ENCODE assay signal across 19 cellular contexts in the genomic region with DNA sequence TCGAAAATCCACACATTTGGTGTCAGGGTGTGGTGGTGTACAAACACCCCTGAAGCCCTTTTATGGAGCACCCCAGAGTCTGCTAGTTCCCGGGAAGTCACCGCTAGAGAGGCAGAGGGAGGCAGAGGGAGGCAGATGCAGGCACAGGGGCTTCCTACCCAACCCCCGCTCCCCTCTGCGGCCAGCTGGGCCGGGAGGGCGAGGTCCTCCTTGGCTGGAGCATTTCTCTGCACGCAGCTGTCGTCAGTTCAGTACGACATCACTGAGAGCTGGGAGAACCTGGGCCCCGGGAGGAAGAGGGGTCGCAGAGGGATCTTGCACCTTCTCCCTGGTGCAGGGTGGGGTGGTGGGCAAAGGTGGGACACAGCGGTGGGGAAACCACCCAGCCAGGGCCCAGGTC.
"Had no signal": no experiment of that assay in that cellular context is flagged by ENCODE, and none has a peak within 500 bp of the region (broad histone marks: within the 10 kb centered on the region; RNA-seq: fewer than 3 reads in every experiment).

No MANE protein-coding gene starts in this region.

- H3K9me3 ChIP-seq: gastroesophageal sphincter, lower lobe of right lung, prostate gland, right atrium auricular region, stomach, upper lobe of left lung had no signal

- H3K4me3 ChIP-seq: gastroesophageal sphincter, lower lobe of right lung, prostate gland, right atrium auricular region, skin epidermis, stomach, upper lobe of left lung had no signal

- DNase-seq: activated CD4-positive, alpha-beta T cell treated with anti-CD3 and anti-CD28 coated beads for 36 hours; activated CD8-positive, alpha-beta T cell treated with anti-CD3 and anti-CD28 coated beads for 36 hours; activated naive CD4-positive, alpha-beta T cell treated with Interleukin-2 at 50 U/mL for 16 hours; activated T-cell treated with anti-CD3 and anti-CD28 coated beads, Interleukin-2, amount 50 U/mL, for 1 hour; cortex of kidney; hippocampal formation; left colon; lower lobe of right lung; stimulated activated CD4-positive, alpha-beta T cell treated with anti-CD3 and anti-CD28 coated beads, Interleukin-15, amount 100 ng/mL, for 24 hours; stimulated activated CD4-positive, alpha-beta T cell treated with anti-CD3 and anti-CD28 coated beads, Interleukin-2, amount 100 ng/mL, for 48 hours; stomach; upper lobe of left lung had no signal

- H3K9me3 Mint-ChIP-seq: activated CD8-positive, alpha-beta T cell treated with anti-CD3 and anti-CD28 coated beads for 36 hours; activated T-helper 17 cell treated with anti-CD3 and anti-CD28 coated beads, Interleukin-2, amount 50 U/mL, for 72 hours; stimulated activated effector memory CD8-positive, alpha-beta T cell treated with anti-CD3 and anti-CD28 coated beads, Interleukin-12 subunit alpha, Interleukin-12 subunit beta, amount 100 ng/mL, for 72 hours had no signal

- H3K36me3 Mint-ChIP-seq: stimulated activated effector memory CD8-positive, alpha-beta T cell treated with anti-CD3 and anti-CD28 coated beads, Interleukin-12 subunit alpha, Interleukin-12 subunit beta, amount 100 ng/mL, for 72 hours had no signal

- H3K27ac ChIP-seq: gastroesophageal sphincter, lower lobe of right lung, prostate gland, right atrium auricular region, skin epidermis, stomach, upper lobe of left lung had no signal

- H3K4me1 ChIP-seq: prostate gland had no signal

- H3K27ac Mint-ChIP-seq: activated CD4-positive, alpha-beta T cell treated with anti-CD3 and anti-CD28 coated beads for 36 hours; activated CD8-positive, alpha-beta T cell treated with anti-CD3 and anti-CD28 coated beads for 36 hours; activated T-helper 17 cell treated with anti-CD3 and anti-CD28 coated beads, Interleukin-2, amount 50 U/mL, for 72 hours; stimulated activated effector memory CD8-positive, alpha-beta T cell treated with anti-CD3 and anti-CD28 coated beads, Interleukin-12 subunit alpha, Interleukin-12 subunit beta, amount 100 ng/mL, for 72 hours had no signal

- H3K27me3 ChIP-seq: right atrium auricular region had no signal

- H3K4me3 Mint-ChIP-seq: activated CD4-positive, alpha-beta T cell treated with anti-CD3 and anti-CD28 coated beads for 36 hours; activated CD8-positive, alpha-beta T cell treated with anti-CD3 and anti-CD28 coated beads for 36 hours; activated T-helper 17 cell treated with anti-CD3 and anti-CD28 coated beads, Interleukin-2, amount 50 U/mL, for 72 hours; stimulated activated effector memory CD8-positive, alpha-beta T cell treated with anti-CD3 and anti-CD28 coated beads, Interleukin-12 subunit alpha, Interleukin-12 subunit beta, amount 100 ng/mL, for 72 hours had no signal

- H3K27me3 Mint-ChIP-seq: activated CD4-positive, alpha-beta T cell treated with anti-CD3 and anti-CD28 coated beads for 36 hours; activated CD8-positive, alpha-beta T cell treated with anti-CD3 and anti-CD28 coated beads for 36 hours; activated T-helper 17 cell treated with anti-CD3 and anti-CD28 coated beads, Interleukin-2, amount 50 U/mL, for 72 hours had no signal

- H3K36me3 ChIP-seq: gastroesophageal sphincter, lower lobe of right lung, prostate gland, right atrium auricular region, stomach, upper lobe of left lung had no signal

- FAIRE-seq: islet of Langerhans had no signal
